In genomic region chr20:54207743-54208491, GRCh38 we compare ENCODE assay signal across 8 cellular contexts. TPM values are rescaled to one million over a fixed set of nuclear protein-coding genes. Genes with fewer than 3 reads are reported as not detected.
A peak's percentile ranks its signal among the peaks of the same experiment; 100 is the strongest.
DNase-seq lines count a peak whose midpoint lies in the region; ATAC-seq and TF ChIP-seq lines count a peak whose summit lies in the region.

PFDN4 (plus strand) TSS chr20:54208087; CDS start chr20:54208101, 14 bp downstream.

- H3F3A ChIP-seq in OCI-LY1 (ENCODE audit: insufficient read depth, low read length), result no peaks in the 10 kb centered on the region

- H3K9ac ChIP-seq in HUES48 (ENCODE audit: low read depth, low read length) (peak within 1 kb of the TSS; percentile 100), OCI-LY1 (ENCODE audit: low read length) (peak within 1 kb of the TSS; percentile 77)

- H4K20me1 ChIP-seq in OCI-LY1 (ENCODE audit: insufficient read depth, low read length), result no peaks in the 10 kb centered on the region

- peak within 1 kb of the TSS; percentile 96 for H3K4me2 ChIP-seq in OCI-LY1 (ENCODE audit: low read length)

- H3K27me3 ChIP-seq in HUES48 (ENCODE audit: control insufficient read depth, insufficient read depth, low read length) (no peaks in the 10 kb centered on the region), OCI-LY1 (ENCODE audit: insufficient read depth, low read length) (no peaks in the 10 kb centered on the region)

- H2AFZ ChIP-seq in OCI-LY1 (ENCODE audit: low read length), result peak within 1 kb of the TSS; percentile 33; the same call in 1 of the 2 replicates

- peaks cover 19% of the 10 kb centered on the region for H3K79me2 ChIP-seq in OCI-LY1 (ENCODE audit: insufficient read depth, low read length)

- ATAC-seq in GM21423 (IDR thresholded peaks at IDR 0.05; ENCODE audit: unreplicated experiment), result peak; percentile 96

- DNase-seq in DMS114 treated with DMSO at 0.1 percent for 48 hours (lab: John Stamatoyannopoulos, UW; ENCODE audit: unreplicated experiment), result peak; percentile 88
- DNase-seq in activated T-cell treated with anti-CD3 and anti-CD28 coated beads for 1 hour (ENCODE audit: low read depth), result peak; percentile 64
- DNase-seq in epithelial cell of esophagus (ENCODE audit: low read depth), result peak; percentile 87
- peak; percentile 79 for DNase-seq in mucosa of gallbladder (ENCODE audit: low spot score)
- peak; percentile 46 to 47 for DNase-seq in stimulated activated CD8-positive, alpha-beta memory T cell treated with anti-CD3 and anti-CD28 coated beads, Interleukin-4, amount 100 ng/mL, for 4 hours (ENCODE audit: low read depth in 2 of 2, low spot score in 1 of 2)

- H3K4me1 ChIP-seq in HUES48 (ENCODE audit: control insufficient read depth, insufficient read depth, low read length) (peaks cover 8% of the 10 kb centered on the region), OCI-LY1 (ENCODE audit: insufficient read depth, low read length, severe bottlenecking) (peaks cover 16% of the 10 kb centered on the region)

- TF ChIP-seq CTCF in OCI-LY1 (IDR thresholded peaks at IDR 0.05; ENCODE audit: low read length) (peak; percentile 86), epithelial cell of esophagus (IDR thresholded peaks at IDR 0.05; ENCODE audit: insufficient read depth, low read depth, low read length, missing control alignments) (peak; percentile 48)

- peak within 1 kb of the TSS; percentile 90 for H3K4me3 ChIP-seq in HUES48 (ENCODE audit: low read depth, low read length)
- peak within 1 kb of the TSS; percentile 94 for H3K4me3 ChIP-seq in OCI-LY1 (ENCODE audit: low read depth, low read length, poor library complexity, severe bottlenecking)
- H3K4me3 ChIP-seq in epithelial cell of esophagus (ENCODE audit: low read length), result peak within 1 kb of the TSS; percentile 83

- peaks cover 14% of the 10 kb centered on the region for H3K36me3 ChIP-seq in HUES48 (ENCODE audit: control insufficient read depth, insufficient read depth, low read length)
- no peaks in the 10 kb centered on the region for H3K36me3 ChIP-seq in OCI-LY1 (ENCODE audit: insufficient read depth, low read length)

- peak within 1 kb of the TSS; percentile 93 for H3K27ac ChIP-seq in HUES48 (ENCODE audit: low read depth, low read length)
- H3K27ac ChIP-seq in OCI-LY1 (ENCODE audit: low read depth, low read length, poor library complexity, severe bottlenecking), result peak within 1 kb of the TSS; percentile 56

- H3K9me2 ChIP-seq in OCI-LY1 (ENCODE audit: low read depth, low read length), result no peaks in the 10 kb centered on the region

- no peaks in the 10 kb centered on the region for H3K9me3 ChIP-seq in HUES48 (ENCODE audit: control insufficient read depth, insufficient read depth, low read length)
- no peaks in the 10 kb centered on the region for H3K9me3 ChIP-seq in OCI-LY1 (ENCODE audit: low read length)

RNA-seq across cellular contexts. Expression of gene PFDN4, which starts in this region (rescaled TPM):
- 22.2 TPM for total RNA-seq in mucosa of gallbladder

Comparison
In these comparisons a context has a peak if more than half of its experiments do, and no peak if none do; other contexts are left out.
1. Peak in every context shown above with its lines: DNase-seq, ATAC-seq, H3K4me3 ChIP-seq and H3K27ac ChIP-seq.